24 cellular contexts compared by ENCODE assay signal in genomic region chr5:158383485-158383884, GRCh38.
DNase-seq lines count a peak whose midpoint lies in the region; ATAC-seq and FAIRE-seq lines count a peak whose summit lies in the region.
"Had no signal": no experiment of that assay in that cellular context is flagged by ENCODE, and none has a peak within 500 bp of the region (broad histone marks: within the 10 kb centered on the region; RNA-seq: fewer than 3 reads in every experiment).

No MANE protein-coding gene starts in this region.

- H3K9ac ChIP-seq in adipocyte (ENCODE audit: low read length) (peak overlapping the region; percentile 69), mesenchymal stem cell (ENCODE audit: low read length) (peak overlapping the region; percentile 70)

- no peak overlapping the region for H2BK120ac ChIP-seq in mesenchymal stem cell (ENCODE audit: low read depth, low read length)

- H3K9me3 ChIP-seq in adipocyte (ENCODE audit: control insufficient read depth, low read length), result no peaks in the 10 kb centered on the region
- no peaks in the 10 kb centered on the region for H3K9me3 ChIP-seq in mesenchymal stem cell (ENCODE audit: control insufficient read depth, low read length)

- no peaks in the 10 kb centered on the region for H3K79me2 ChIP-seq in ACC112 (ENCODE audit: control insufficient read depth, insufficient read depth, low read length, unreplicated experiment)

- peaks cover 42% of the 10 kb centered on the region for H3K4me1 ChIP-seq in ACC112 (ENCODE audit: control insufficient read depth, insufficient read depth, low read length, unreplicated experiment)
- peaks cover 38% of the 10 kb centered on the region for H3K4me1 ChIP-seq in adipocyte (ENCODE audit: control insufficient read depth, insufficient read depth, low read length)
- peaks cover 17% of the 10 kb centered on the region for H3K4me1 ChIP-seq in mesenchymal stem cell (ENCODE audit: control insufficient read depth, insufficient read depth, low read depth, low read length)

- no peaks in the 10 kb centered on the region for H3K79me1 ChIP-seq in mesenchymal stem cell (replicated peaks; ENCODE audit: low read length, poor library complexity, severe bottlenecking)

- H3K23ac ChIP-seq in mesenchymal stem cell (ENCODE audit: low read length in 2 of 2), result no peak overlapping the region

- H2AFZ ChIP-seq in ACC112 (ENCODE audit: low read length, unreplicated experiment), result no peak overlapping the region
- no peak overlapping the region for H2AFZ ChIP-seq in mesenchymal stem cell (ENCODE audit: low read depth, low read length)

- no peaks in the 10 kb centered on the region; the same call in 1 of the 2 replicates for H3K36me3 ChIP-seq in ACC112 (ENCODE audit: insufficient read depth, low read length)
- H3K36me3 ChIP-seq in adipocyte (ENCODE audit: control insufficient read depth, insufficient read depth, low read length, severe bottlenecking), result no peaks in the 10 kb centered on the region
- H3K36me3 ChIP-seq in mesenchymal stem cell (ENCODE audit: control insufficient read depth in 1 of 2, insufficient read depth in 2 of 2, low read depth in 1 of 2, low read length in 2 of 2), result no peaks in the 10 kb centered on the region
- H3K36me3 ChIP-seq: heart right ventricle had no signal

- H2BK12ac ChIP-seq in mesenchymal stem cell (ENCODE audit: low read length in 2 of 2), result peak overlapping the region in 1 of 2 experiments; percentile 48

- DNase-seq in GM18507 (ENCODE audit: extremely low spot score, insufficient read length, low read depth) (no peak), adipocyte (ENCODE audit: low read depth) (peak; percentile 7), mesenchymal stem cell (no peak), NCI-H446 treated with DMSO at 0.1 percent for 48 hours (lab: John Stamatoyannopoulos, UW) (no peak)
- DNase-seq: activated CD8-positive, alpha-beta memory T cell treated with anti-CD3 and anti-CD28 coated beads, Interleukin-2, amount 50 U/mL, for 4 hours; activated naive CD8-positive, alpha-beta T cell treated with anti-CD3 and anti-CD28 coated beads for 36 hours; CD4-positive, CD25-positive, alpha-beta regulatory T cell; dorsolateral prefrontal cortex; H7; heart right ventricle; naive B cell; NCI-H1436; NCI-H524; NK-92 treated with Interleukin-12 subunit alpha and Interleukin-12 subunit beta, amount 100 ng/mL, for 24 hours; stimulated activated CD4-positive, alpha-beta T cell treated with anti-CD3 and anti-CD28 coated beads, Interleukin-2, amount 100 ng/mL, for 48 hours; SW 1271; T1000 had no signal

- WGBS in mesenchymal stem cell, result 40% methylated on average over 1 of the region's 1 CpG

- ATAC-seq in GM19023 (IDR thresholded peaks at IDR 0.05; ENCODE audit: unreplicated experiment) (no peak), HG03039 (IDR thresholded peaks at IDR 0.05; ENCODE audit: unreplicated experiment) (no peak), GM18868 (IDR thresholded peaks at IDR 0.05; ENCODE audit: unreplicated experiment) (no peak)
- ATAC-seq: stimulated activated memory B cell treated with anti-CD40 and anti-IgM and Interleukin-4, amounts not matched to agents 10 μg/mL and 1 μg/mL and 100 μg/mL, for 72 hours; WTC11 had no signal

- H2BK5ac ChIP-seq in mesenchymal stem cell (ENCODE audit: low read depth, low read length, poor library complexity, severe bottlenecking), result no peak overlapping the region

- H3K14ac ChIP-seq in mesenchymal stem cell (ENCODE audit: low read length in 2 of 2), result no peak overlapping the region

- no peak overlapping the region for H2BK15ac ChIP-seq in mesenchymal stem cell (ENCODE audit: low read depth, poor library complexity, severe bottlenecking)

- H3K4me2 ChIP-seq in mesenchymal stem cell (ENCODE audit: low read length, poor library complexity, severe bottlenecking), result no peak overlapping the region

- peak; percentile 55 for FAIRE-seq in GM18507 (lab: Jason Lieb, UNC)
- FAIRE-seq: D721Med had no signal

- H3K27me3 ChIP-seq in ACC112 (ENCODE audit: insufficient read depth, low read length), result no peaks in the 10 kb centered on the region
- H3K27me3 ChIP-seq in adipocyte (replicated peaks; ENCODE audit: control insufficient read depth, insufficient read depth, low read length), result no peaks in the 10 kb centered on the region
- H3K27me3 ChIP-seq in mesenchymal stem cell (ENCODE audit: control insufficient read depth in 1 of 2, insufficient read depth in 1 of 2, low read length in 2 of 2), result no peaks in the 10 kb centered on the region
- H3K27me3 ChIP-seq: heart right ventricle had no signal

- no peak overlapping the region for H3K4ac ChIP-seq in mesenchymal stem cell (ENCODE audit: low read depth in 1 of 2, low read length in 2 of 2)

- H2AK5ac ChIP-seq in mesenchymal stem cell (ENCODE audit: low read length, severe bottlenecking), result peak overlapping the region; percentile 86

- no peak overlapping the region for H4K91ac ChIP-seq in mesenchymal stem cell (ENCODE audit: low read length)

- H3K4me3 ChIP-seq in ACC112 (ENCODE audit: low read depth, low read length) (no peak overlapping the region), adipocyte (ENCODE audit: low read length) (no peak overlapping the region), mesenchymal stem cell (ENCODE audit: insufficient read depth in 1 of 2, low read depth in 1 of 2, low read length in 2 of 2) (no peak overlapping the region)
- H3K4me3 ChIP-seq: dorsolateral prefrontal cortex, heart right ventricle had no signal

- H3K27ac ChIP-seq in ACC112 (ENCODE audit: low read depth, low read length), result peak overlapping the region; percentile 52
- no peak overlapping the region for H3K27ac ChIP-seq in mesenchymal stem cell (ENCODE audit: low read length, poor library complexity, severe bottlenecking)
- H3K27ac ChIP-seq: dorsolateral prefrontal cortex had no signal

- H4K8ac ChIP-seq in mesenchymal stem cell (ENCODE audit: low read length), result no peak overlapping the region

- H3K18ac ChIP-seq in mesenchymal stem cell (ENCODE audit: low read depth in 1 of 2, low read length in 2 of 2), result peak overlapping the region in 1 of 2 experiments; percentile 47
